1 cellular context compared by ENCODE assay signal in genomic region chr3:158777171-158777873, GRCh38.
TF ChIP-seq lines count a peak whose summit lies in the region.

No MANE protein-coding gene starts in this region.

TF ChIP-seq in K562, 482 proteins besides CTCF, POLR2A, EP300 and RAD21:
- TF ChIP-seq CBFA2T3 (IDR thresholded peaks at IDR 0.05) (peak; percentile 27; the same call in 1 of the 2 replicates), EGR1 (conservative IDR thresholded peaks at IDR 0.05) (0 out of 2 replicates have a peak, but pooled peaks have one; percentile 4), RCOR1 (IDR thresholded peaks at IDR 0.05; ENCODE audit: borderline replicate concordance in 1 of 2, low read depth in 2 of 2, low read length in 2 of 2) (peak in 1 of 2 experiments; percentile 71; a peak in 1 of 4 replicates), C11orf30 (IDR thresholded peaks at IDR 0.05; ENCODE audit: low read depth) (peak; percentile 51; the same call in 1 of the 2 replicates), KDM1A (IDR thresholded peaks at IDR 0.05) (peak; percentile 86 to 89), MXI1 (IDR thresholded peaks at IDR 0.05; ENCODE audit: low read depth, low read length) (no peak), ZNF518B (CRISPR knock-in tag; IDR thresholded peaks at IDR 0.05) (no peak), NFE2 (IDR thresholded peaks at IDR 0.05; ENCODE audit: low read depth) (peak; percentile 32; the same call in 1 of the 2 replicates), CHCHD3 (CRISPR knock-in tag; IDR thresholded peaks at IDR 0.05) (no peak), KAT2B (IDR thresholded peaks at IDR 0.05; ENCODE audit: low read depth, low read length) (no peak), MAFG (tag; conservative IDR thresholded peaks at IDR 0.05) (peak; percentile 20; the same call in 1 of the 2 replicates), ZNF316 (IDR thresholded peaks at IDR 0.05) (peak; percentile 54)
